18 cellular contexts compared by ENCODE assay signal in genomic region chr6:141117869-141118268, GRCh38.
"Had no signal": no experiment of that assay in that cellular context is flagged by ENCODE, and none has a peak within 500 bp of the region (broad histone marks: within the 10 kb centered on the region; RNA-seq: fewer than 3 reads in every experiment).

No MANE protein-coding gene starts in this region.

- H3K4me1 ChIP-seq: SJSA1 had no signal

- H3K9me3 Mint-ChIP-seq: activated T-cell treated with anti-CD3 and anti-CD28 coated beads, Interleukin-2, amount 50 U/mL, for 72 hours; stimulated activated naive B cell treated with anti-CD40 and anti-IgM and Interleukin-4, amounts not matched to agents 10 μg/mL and 1 μg/mL and 100 μg/mL, for 72 hours had no signal

- H3K9me3 ChIP-seq: esophagus muscularis mucosa, SJSA1, tibial nerve had no signal

- H3K27me3 Mint-ChIP-seq: activated B cell treated with CpG ODN at 0.5 μM for 24 hours; activated naive CD8-positive, alpha-beta T cell; stimulated activated naive B cell treated with anti-CD40 and anti-IgM and Interleukin-4, amounts not matched to agents 10 μg/mL and 1 μg/mL and 100 μg/mL, for 72 hours had no signal

- H3K36me3 Mint-ChIP-seq: activated naive CD8-positive, alpha-beta T cell; immature natural killer cell; stimulated activated naive B cell treated with anti-CD40 and anti-IgM and Interleukin-4, amounts not matched to agents 10 μg/mL and 1 μg/mL and 100 μg/mL, for 72 hours had no signal

- H3K36me3 ChIP-seq: esophagus muscularis mucosa, SJSA1, tibial nerve had no signal

- H3K4me1 Mint-ChIP-seq: activated B cell treated with CpG ODN at 0.5 μM for 24 hours, immature natural killer cell had no signal

- H3K4me3 ChIP-seq: esophagus muscularis mucosa, SJSA1, skin epidermis, tibial nerve had no signal

- DNase-seq: activated B cell treated with CpG ODN at 0.5 μM for 24 hours; activated CD4-positive, alpha-beta T cell treated with anti-CD3 and anti-CD28 coated beads for 48 hours; activated CD8-positive, alpha-beta memory T cell treated with anti-CD3 and anti-CD28 coated beads, Interleukin-2, amount 50 U/mL, for 48 hours; activated gamma-delta T cell treated with Interleukin-2 at 50 U/mL for 16 hours; activated T-cell treated with anti-CD3 and anti-CD28 coated beads, Interleukin-2, amount 50 U/mL, for 72 hours; effector CD4-positive, alpha-beta T cell; head of caudate nucleus; immature natural killer cell; midbrain; stimulated activated CD4-positive, alpha-beta T cell treated with anti-CD3 and anti-CD28 coated beads, Interleukin-15, amount 100 ng/mL, for 24 hours; stimulated activated CD4-positive, alpha-beta T cell treated with anti-CD3 and anti-CD28 coated beads, Interleukin-4, amount 100 ng/mL, for 1 hour; stimulated activated naive B cell treated with anti-CD40 and anti-IgM and Interleukin-4, amounts not matched to agents 10 μg/mL and 1 μg/mL and 100 μg/mL, for 72 hours; SW 1271 had no signal

- H3K27me3 ChIP-seq: esophagus muscularis mucosa, SJSA1, tibial nerve had no signal

- H3K27ac ChIP-seq: esophagus muscularis mucosa, SJSA1, skin epidermis, tibial nerve had no signal

- H3K4me3 Mint-ChIP-seq: activated B cell treated with CpG ODN at 0.5 μM for 24 hours; activated naive CD8-positive, alpha-beta T cell; activated T-cell treated with anti-CD3 and anti-CD28 coated beads, Interleukin-2, amount 50 U/mL, for 72 hours; immature natural killer cell; stimulated activated naive B cell treated with anti-CD40 and anti-IgM and Interleukin-4, amounts not matched to agents 10 μg/mL and 1 μg/mL and 100 μg/mL, for 72 hours had no signal

- ATAC-seq: activated T-cell treated with anti-CD3 and anti-CD28 coated beads, Interleukin-2, amount 50 U/mL, for 72 hours; stimulated activated naive B cell treated with anti-CD40 and anti-IgM and Interleukin-4, amounts not matched to agents 10 μg/mL and 1 μg/mL and 100 μg/mL, for 72 hours had no signal

- H3K27ac Mint-ChIP-seq: activated B cell treated with CpG ODN at 0.5 μM for 24 hours; activated naive CD8-positive, alpha-beta T cell; activated T-cell treated with anti-CD3 and anti-CD28 coated beads, Interleukin-2, amount 50 U/mL, for 72 hours; immature natural killer cell; stimulated activated naive B cell treated with anti-CD40 and anti-IgM and Interleukin-4, amounts not matched to agents 10 μg/mL and 1 μg/mL and 100 μg/mL, for 72 hours had no signal
